In the genomic region with DNA sequence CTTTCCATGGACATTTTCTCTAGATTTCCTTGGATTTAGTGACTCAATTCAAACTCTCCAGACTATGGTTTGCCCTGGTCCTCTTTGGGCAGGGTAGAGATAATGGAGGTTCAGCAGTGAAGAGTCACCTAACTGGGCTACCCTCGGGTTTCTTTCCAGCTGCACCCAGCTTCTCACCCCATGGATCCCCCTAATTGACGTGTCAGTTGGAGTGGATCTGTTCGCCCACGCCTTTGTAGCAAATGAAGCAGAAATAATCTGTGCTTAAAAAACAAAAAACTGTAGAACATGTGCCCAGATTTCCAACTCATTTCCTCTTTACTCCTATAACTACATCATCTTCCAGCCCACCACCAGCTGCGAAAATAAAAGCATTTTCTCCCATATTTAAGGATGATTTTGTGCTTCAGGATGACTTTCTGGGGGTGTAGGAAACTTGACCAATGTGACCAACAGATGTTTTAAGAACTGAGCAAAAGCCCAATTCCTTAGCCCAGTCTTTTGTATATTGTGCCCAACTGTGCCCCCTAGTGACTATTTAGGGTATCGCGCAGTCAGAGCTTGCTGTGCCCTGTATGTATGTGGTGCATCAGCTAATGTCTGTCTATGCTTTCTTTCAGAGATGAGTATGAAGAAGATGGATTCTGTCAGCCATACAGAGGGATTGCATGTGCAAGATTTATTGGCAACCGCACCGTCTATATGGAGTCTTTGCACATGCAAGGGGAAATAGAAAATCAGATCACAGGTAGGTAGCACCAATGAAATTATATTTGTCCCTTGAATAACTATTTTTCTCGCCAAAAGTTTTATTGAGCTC, we compare ENCODE assay signal across 8 cellular contexts.
DNase-seq lines count a peak whose midpoint lies in the region; ATAC-seq, FAIRE-seq and TF ChIP-seq lines count a peak whose summit lies in the region.

No MANE protein-coding gene starts in this region.

- peak; percentile 69 to 76 for TF ChIP-seq RAD21 in K562 (CRISPR knock-in tag; conservative IDR thresholded peaks at IDR 0.05 in 1 of 2, IDR thresholded peaks at IDR 0.05 in 1 of 2)

- H3K27ac ChIP-seq in K562 (ENCODE audit: extremely low read depth, low read depth, low read length): no peak overlapping the region
- no peak overlapping the region for H3K27ac ChIP-seq in spleen

- peak; percentile 92 for FAIRE-seq in K562 (lab: Jason Lieb, UNC)

- H3K27me3 ChIP-seq in K562 (ENCODE audit: control insufficient read depth in 2 of 2, insufficient read depth in 2 of 2, low read length in 2 of 2): peaks cover 0 to 4% of the 10 kb centered on the region in 2 experiments; a peak in 3 of 5 replicates
- no peaks in the 10 kb centered on the region for H3K27me3 ChIP-seq in spleen (replicated peaks in 1 of 7)

- TF ChIP-seq POLR2A in K562 (conservative IDR thresholded peaks at IDR 0.05): no peak
- TF ChIP-seq POLR2A in spleen (IDR thresholded peaks at IDR 0.05): no peak

- TF ChIP-seq CTCF in GM12801 (IDR thresholded peaks at IDR 0.05; ENCODE audit: extremely low read depth, insufficient read length): peak; percentile 47
- peak; percentile 58 to 78 (median 76); a peak in 5 of 6 replicates for TF ChIP-seq CTCF in K562 (IDR thresholded peaks at IDR 0.05 in 2 of 3, conservative IDR thresholded peaks at IDR 0.05 in 1 of 3; ENCODE audit: insufficient read depth in 2 of 3, low read depth in 1 of 3, low read length in 3 of 3)
- peak; percentile 74 to 89 (median 83) for TF ChIP-seq CTCF in spleen (IDR thresholded peaks at IDR 0.05 in 8 of 11, conservative IDR thresholded peaks at IDR 0.05 in 3 of 11)

- TF ChIP-seq EP300 in K562 (IDR thresholded peaks at IDR 0.05; ENCODE audit: low read length): no peak

- 0% methylated on average over 10 of the region's 10 CpGs for WGBS in K562 (ENCODE audit: insufficient coverage, low coverage, missing lambda C conversion rate)
- 36 to 47% (median 37%) methylated on average over 10 of the region's 10 CpGs for WGBS in spleen, 5 donors

- ATAC-seq in HG02623 (IDR thresholded peaks at IDR 0.05; ENCODE audit: unreplicated experiment): peak; percentile 65
- peak; percentile 92 for ATAC-seq in K562

- intact Hi-C loops in K562 (cut with micrococcal nuclease): loop anchor here (1.0 to 10.0 kb wide), 5 partner anchors 108 to 521 kb away; no protein-coding TSS in a partner anchor
- intact Hi-C loops in spleen (cut with DNase I; ENCODE audit: low total_unique reads): loop anchor here (5.0 kb wide), 3 partner anchors 365 to 520 kb away; a partner anchor contains a TSS

- CTCF ChIA-PET in K562 (lab: Yijun Ruan, JAX; ENCODE audit: low intra/inter-chr PET ratio): no interaction called here

- H3K4me1 ChIP-seq in K562 (replicated peaks in 1 of 2; ENCODE audit: control insufficient read depth in 2 of 2, insufficient read depth in 2 of 2, low read length in 2 of 2) (no peaks in the 10 kb centered on the region), spleen (peaks cover 0 to 21% (median 0%) of the 10 kb centered on the region in 6 donors)

- no peaks in the 10 kb centered on the region for H3K9me3 ChIP-seq in K562 (replicated peaks; ENCODE audit: control insufficient read depth, insufficient read depth, low read depth, low read length)
- H3K9me3 ChIP-seq in spleen: no peaks in the 10 kb centered on the region

- H4K20me1 ChIP-seq in K562 (replicated peaks; ENCODE audit: control insufficient read depth, insufficient read depth, low read length): no peaks in the 10 kb centered on the region

- no peak overlapping the region for H3K4me2 ChIP-seq in K562 (ENCODE audit: insufficient read depth, low read length)

- H3K9me1 ChIP-seq in K562 (ENCODE audit: control insufficient read depth, insufficient read depth, low read length): no peaks in the 10 kb centered on the region

- DNase-seq in NCI-H187 (lab: John Stamatoyannopoulos, UW) (peak; percentile 29 to 50), T1000 (lab: John Stamatoyannopoulos, UW) (peak; percentile 60), K562 (ENCODE audit: extremely low read depth in 1 of 4, low spot score in 3 of 4) (peak; percentile 50 to 69 (median 64)), iPS-NIHi11 (ENCODE audit: low spot score) (peak; percentile 77), spleen (no peak), cortex of kidney (lab: John Stamatoyannopoulos, UW) (no peak)

- POLR2A ChIA-PET in K562 (lab: Yijun Ruan, JAX): interaction anchor here (0.6 kb wide), 1 partner anchor 40 kb away, joined by 4 read pairs; no protein-coding TSS in a partner anchor

- no peaks in the 10 kb centered on the region for H3K36me3 ChIP-seq in K562 (ENCODE audit: control insufficient read depth, insufficient read depth, low read length)
- no peaks in the 10 kb centered on the region for H3K36me3 ChIP-seq in spleen

- H3K79me2 ChIP-seq in K562 (ENCODE audit: control insufficient read depth, insufficient read depth, low read length): no peaks in the 10 kb centered on the region

- in situ Hi-C loops in K562 (cut with MboI): no loop called here

- H3K9ac ChIP-seq in K562 (ENCODE audit: insufficient read depth in 1 of 2, low read depth in 2 of 2, low read length in 2 of 2): no peak overlapping the region

- no peak overlapping the region for H3K4me3 ChIP-seq in K562
- H3K4me3 ChIP-seq in spleen: no peak overlapping the region

- BruUV-seq in K562 (replicated peaks; lab: Mats Ljungman, UMichigan): no TSS peak

- H2AFZ ChIP-seq in K562 (ENCODE audit: low read depth, low read length): no peak overlapping the region

TF ChIP-seq in K562, 482 proteins besides CTCF, POLR2A, EP300 and RAD21:
- TF ChIP-seq ZNF23 (CRISPR knock-in tag; IDR thresholded peaks at IDR 0.05) (no peak), SMC3 (conservative IDR thresholded peaks at IDR 0.05; ENCODE audit: insufficient read depth, low read depth, low read length) (peak; percentile 73)

Comparison
In these comparisons a context has a peak if more than half of its experiments do, and no peak if none do; other contexts are left out.
1. DNase-seq: peak in NCI-H187 (2 of 2), T1000 (single experiment), K562 (4 of 4) and iPS-NIHi11 (single experiment); none in spleen (single experiment) and cortex of kidney (single experiment).
2. Peak in every context shown above with its lines, with median percentiles within 50 percentile points of each other: CTCF ChIP-seq.